ENCODE assay signal across 1 cellular context in genomic region chr1:23558140-23558871, GRCh38.
TF ChIP-seq lines count a peak whose summit lies in the region.

No MANE protein-coding gene starts in this region.

TF ChIP-seq in HepG2, 621 proteins besides CTCF, POLR2A, EP300 and RAD21 (continued from another document):
- TF ChIP-seq, protein P1, sequence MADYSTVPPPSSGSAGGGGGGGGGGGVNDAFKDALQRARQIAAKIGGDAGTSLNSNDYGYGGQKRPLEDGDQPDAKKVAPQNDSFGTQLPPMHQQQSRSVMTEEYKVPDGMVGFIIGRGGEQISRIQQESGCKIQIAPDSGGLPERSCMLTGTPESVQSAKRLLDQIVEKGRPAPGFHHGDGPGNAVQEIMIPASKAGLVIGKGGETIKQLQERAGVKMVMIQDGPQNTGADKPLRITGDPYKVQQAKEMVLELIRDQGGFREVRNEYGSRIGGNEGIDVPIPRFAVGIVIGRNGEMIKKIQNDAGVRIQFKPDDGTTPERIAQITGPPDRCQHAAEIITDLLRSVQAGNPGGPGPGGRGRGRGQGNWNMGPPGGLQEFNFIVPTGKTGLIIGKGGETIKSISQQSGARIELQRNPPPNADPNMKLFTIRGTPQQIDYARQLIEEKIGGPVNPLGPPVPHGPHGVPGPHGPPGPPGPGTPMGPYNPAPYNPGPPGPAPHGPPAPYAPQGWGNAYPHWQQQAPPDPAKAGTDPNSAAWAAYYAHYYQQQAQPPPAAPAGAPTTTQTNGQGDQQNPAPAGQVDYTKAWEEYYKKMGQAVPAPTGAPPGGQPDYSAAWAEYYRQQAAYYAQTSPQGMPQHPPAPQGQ (CRISPR knock-in tag; IDR thresholded peaks at IDR 0.05; ENCODE audit: borderline replicate concordance): no peak
- TF ChIP-seq ZNF563 (CRISPR knock-in tag; IDR thresholded peaks at IDR 0.05) (no peak), MYPOP (CRISPR knock-in tag; IDR thresholded peaks at IDR 0.05) (no peak; the same call in 1 of the 2 replicates), ZNF672 (CRISPR knock-in tag; IDR thresholded peaks at IDR 0.05) (no peak), GTF2F1 (IDR thresholded peaks at IDR 0.05; ENCODE audit: low read length) (no peak), ZNF317 (CRISPR knock-in tag; IDR thresholded peaks at IDR 0.05) (no peak), ZNF260 (CRISPR knock-in tag; IDR thresholded peaks at IDR 0.05; ENCODE audit: borderline replicate concordance, low read depth) (no peak), NPAS2 (CRISPR knock-in tag; IDR thresholded peaks at IDR 0.05; ENCODE audit: borderline replicate concordance) (no peak), HBP1 (CRISPR knock-in tag; IDR thresholded peaks at IDR 0.05; ENCODE audit: low read depth) (no peak), ZMYM2 (CRISPR knock-in tag; IDR thresholded peaks at IDR 0.05) (no peak), ZBTB40 (IDR thresholded peaks at IDR 0.05) (no peak), ZBTB40 (CRISPR knock-in tag; IDR thresholded peaks at IDR 0.05) (peak; percentile 11), ZNF12 (CRISPR knock-in tag; IDR thresholded peaks at IDR 0.05) (no peak), THYN1 (CRISPR knock-in tag; IDR thresholded peaks at IDR 0.05; ENCODE audit: borderline replicate concordance, low read depth) (no peak), FOXA1 (IDR thresholded peaks at IDR 0.05) (no peak), FOXA1 (CRISPR knock-in tag; IDR thresholded peaks at IDR 0.05) (0 out of 2 replicates have a peak, but pooled peaks have one; percentile 4), FOXO4 (CRISPR knock-in tag; conservative IDR thresholded peaks at IDR 0.05) (no peak), ZNF34 (CRISPR knock-in tag; IDR thresholded peaks at IDR 0.05; ENCODE audit: borderline replicate concordance) (no peak), ZBTB3 (CRISPR knock-in tag; IDR thresholded peaks at IDR 0.05; ENCODE audit: borderline replicate concordance, low read depth) (no peak), SMAD1 (CRISPR knock-in tag; IDR thresholded peaks at IDR 0.05; ENCODE audit: borderline replicate concordance, low read depth) (no peak), ZMYM4 (CRISPR knock-in tag; IDR thresholded peaks at IDR 0.05) (no peak), SP4 (CRISPR knock-in tag; IDR thresholded peaks at IDR 0.05) (no peak), ZBTB1 (CRISPR knock-in tag; IDR thresholded peaks at IDR 0.05; ENCODE audit: borderline replicate concordance) (no peak), IKZF1 (IDR thresholded peaks at IDR 0.05) (no peak), ZNF180 (CRISPR knock-in tag; IDR thresholded peaks at IDR 0.05; ENCODE audit: borderline replicate concordance, low read depth) (no peak), ZNF263 (CRISPR knock-in tag; IDR thresholded peaks at IDR 0.05) (no peak), ZSCAN31 (CRISPR knock-in tag; IDR thresholded peaks at IDR 0.05; ENCODE audit: low read depth) (no peak), HOXA9 (CRISPR knock-in tag; IDR thresholded peaks at IDR 0.05; ENCODE audit: borderline replicate concordance) (no peak), ZKSCAN8 (CRISPR knock-in tag; IDR thresholded peaks at IDR 0.05; ENCODE audit: borderline replicate concordance) (0 out of 2 replicates have a peak, but pooled peaks have one; percentile 45), TARDBP (CRISPR knock-in tag; IDR thresholded peaks at IDR 0.05) (peak; percentile 59; the same call in 1 of the 2 replicates), ONECUT2 (CRISPR knock-in tag; IDR thresholded peaks at IDR 0.05) (no peak), HMG20B (CRISPR knock-in tag; conservative IDR thresholded peaks at IDR 0.05) (no peak), RBAK (CRISPR knock-in tag; IDR thresholded peaks at IDR 0.05) (no peak), ATF2 (CRISPR knock-in tag; IDR thresholded peaks at IDR 0.05) (peak; percentile 56; the same call in 1 of the 2 replicates), BATF2 (CRISPR knock-in tag; IDR thresholded peaks at IDR 0.05) (no peak), U2AF2 (IDR thresholded peaks at IDR 0.05; ENCODE audit: low read depth, low read length) (no peak), GMEB2 (CRISPR knock-in tag; IDR thresholded peaks at IDR 0.05; ENCODE audit: low read depth) (no peak)
- TF ChIP-seq, protein P2, sequence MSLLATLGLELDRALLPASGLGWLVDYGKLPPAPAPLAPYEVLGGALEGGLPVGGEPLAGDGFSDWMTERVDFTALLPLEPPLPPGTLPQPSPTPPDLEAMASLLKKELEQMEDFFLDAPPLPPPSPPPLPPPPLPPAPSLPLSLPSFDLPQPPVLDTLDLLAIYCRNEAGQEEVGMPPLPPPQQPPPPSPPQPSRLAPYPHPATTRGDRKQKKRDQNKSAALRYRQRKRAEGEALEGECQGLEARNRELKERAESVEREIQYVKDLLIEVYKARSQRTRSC (CRISPR knock-in tag; IDR thresholded peaks at IDR 0.05; ENCODE audit: low read depth): no peak
- TF ChIP-seq, protein P3, sequence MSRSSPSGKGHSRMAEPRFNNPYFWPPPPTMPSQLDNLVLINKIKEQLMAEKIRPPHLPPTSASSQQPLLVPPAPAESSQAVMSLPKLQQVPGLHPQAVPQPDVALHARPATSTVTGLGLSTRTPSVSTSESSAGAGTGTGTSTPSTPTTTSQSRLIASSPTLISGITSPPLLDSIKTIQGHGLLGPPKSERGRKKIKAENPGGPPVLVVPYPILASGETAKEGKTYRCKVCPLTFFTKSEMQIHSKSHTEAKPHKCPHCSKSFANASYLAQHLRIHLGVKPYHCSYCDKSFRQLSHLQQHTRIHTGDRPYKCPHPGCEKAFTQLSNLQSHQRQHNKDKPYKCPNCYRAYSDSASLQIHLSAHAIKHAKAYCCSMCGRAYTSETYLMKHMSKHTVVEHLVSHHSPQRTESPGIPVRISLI (CRISPR knock-in tag; IDR thresholded peaks at IDR 0.05; ENCODE audit: borderline replicate concordance): no peak
